In genomic region chr13:83740622-83741021, GRCh38 we compare ENCODE assay signal across 34 cellular contexts.
"Had no signal": no experiment of that assay in that cellular context is flagged by ENCODE, and none has a peak within 500 bp of the region (broad histone marks: within the 10 kb centered on the region; RNA-seq: fewer than 3 reads in every experiment).

No MANE protein-coding gene starts in this region.

- H3K36me3 ChIP-seq: MG63 had no signal

- H3K27me3 ChIP-seq: MG63 had no signal

- H3K4me3 ChIP-seq: MG63 had no signal

- DNase-seq: Karpas-422, Kasumi-1, MG63, MM.1S, MV-4-11, NCI-H1048, NCI-H1092, NCI-H1092 treated with DMSO at 0.1 percent for 48 hours, NCI-H1105, NCI-H1105 treated with DMSO at 0.1 percent for 48 hours, NCI-H1417, NCI-H1417 treated with DMSO at 0.1 percent for 48 hours, NCI-H1436, NCI-H1436 treated with DMSO at 0.1 percent for 48 hours, NCI-H146, NCI-H1694, NCI-H1694 treated with DMSO at 0.1 percent for 48 hours, NCI-H187, NCI-H187 treated with DMSO at 0.1 percent for 48 hours, NCI-H1930, NCI-H2029, NCI-H2029 treated with DMSO at 0.1 percent for 48 hours, NCI-H2081, NCI-H2081 treated with DMSO at 0.1 percent for 48 hours, NCI-H2107, NCI-H2171, NCI-H2171 treated with DMSO at 0.1 percent for 48 hours, NCI-H2227 treated with DMSO at 0.1 percent for 48 hours, NCI-H226, NCI-H345, NCI-H446, NCI-H446 treated with DMSO at 0.1 percent for 48 hours, NCI-H510A, NCI-H510A treated with DMSO at 0.1 percent for 48 hours had no signal

- H3K9me3 ChIP-seq: MG63 had no signal
